ENCODE assay signal across 22 cellular contexts in the genomic region with DNA sequence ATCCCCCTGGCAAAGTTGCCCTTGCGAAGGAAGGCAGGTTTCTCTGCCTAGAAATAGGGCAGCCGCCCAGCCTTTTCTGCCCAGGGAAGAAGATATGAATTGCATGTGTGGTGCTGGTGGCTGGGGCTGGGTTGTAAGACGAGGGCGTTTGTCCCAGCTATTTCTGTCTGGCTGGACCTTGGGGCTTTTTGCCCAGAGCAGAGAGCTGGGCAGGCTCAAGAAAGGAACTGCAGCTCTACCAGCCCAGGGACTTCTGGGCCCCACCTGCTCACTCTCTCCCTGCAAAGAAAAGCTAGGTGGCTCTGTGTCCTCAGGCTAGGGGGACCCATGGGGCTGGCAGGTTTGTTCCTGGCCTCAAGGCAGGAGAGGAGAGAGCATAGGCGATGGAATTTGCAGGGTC. TPM values are rescaled to one million over a fixed set of nuclear protein-coding genes. Genes with fewer than 3 reads are reported as not detected.
"Had no signal": no experiment of that assay in that cellular context is flagged by ENCODE, and none has a peak within 500 bp of the region (broad histone marks: within the 10 kb centered on the region; RNA-seq: fewer than 3 reads in every experiment).

No MANE protein-coding gene starts in this region.

- H3K36me3 ChIP-seq: ascending aorta, upper lobe of left lung had no signal

- H3K27ac ChIP-seq: ascending aorta, foreskin keratinocyte, upper lobe of left lung, VCaP had no signal

- DNase-seq: activated CD4-positive, alpha-beta memory T cell treated with anti-CD3 and anti-CD28 coated beads, Interleukin-2, amount 10 ng/mL, durations not matched to agents 7 days and 5 days; activated CD4-positive, alpha-beta T cell treated with anti-CD3 and anti-CD28 coated beads, Interleukin-2, amount 10 ng/mL, durations not matched to agents 24 days and 14 days; activated gamma-delta T cell; effector memory CD4-positive, alpha-beta T cell; foreskin keratinocyte; glutamatergic neuron; hypothalamus; midbrain; nephron progenitor cell; nucleus accumbens; stimulated activated CD4-positive, alpha-beta T cell treated with anti-CD3 and anti-CD28 coated beads, Interleukin-4, amount 100 ng/mL, for 24 hours; stimulated activated naive CD4-positive, alpha-beta T cell treated with Interleukin-2 at 50 U/mL for 16 hours had no signal

- H3K4me3 ChIP-seq: ascending aorta, upper lobe of left lung had no signal

- ATAC-seq: activated CD4-positive, CD25-positive, alpha-beta regulatory T cell treated with anti-CD3 and anti-CD28 coated beads, Interleukin-2, amount 50 U/mL, for 24 hours; foreskin keratinocyte had no signal

- H3K27me3 ChIP-seq: ascending aorta, upper lobe of left lung had no signal

- H3K4me1 ChIP-seq: ascending aorta, foreskin keratinocyte, upper lobe of left lung had no signal

- H3K27ac Mint-ChIP-seq: activated CD4-positive, alpha-beta memory T cell treated with anti-CD3 and anti-CD28 coated beads, Interleukin-2, amount 10 ng/mL, durations not matched to agents 7 days and 5 days; activated CD4-positive, alpha-beta T cell treated with anti-CD3 and anti-CD28 coated beads, Interleukin-2, amount 10 ng/mL, durations not matched to agents 24 days and 14 days; activated naive CD4-positive, alpha-beta T cell treated with anti-CD3 and anti-CD28 coated beads, Interleukin-2, amount 50 U/mL, for 24 hours had no signal

- H3K4me1 Mint-ChIP-seq: activated CD4-positive, alpha-beta memory T cell treated with anti-CD3 and anti-CD28 coated beads, Interleukin-2, amount 10 ng/mL, durations not matched to agents 7 days and 5 days; activated CD4-positive, alpha-beta T cell treated with anti-CD3 and anti-CD28 coated beads, Interleukin-2, amount 10 ng/mL, durations not matched to agents 24 days and 14 days; activated naive CD4-positive, alpha-beta T cell treated with anti-CD3 and anti-CD28 coated beads, Interleukin-2, amount 50 U/mL, for 24 hours; central memory CD8-positive, alpha-beta T cell had no signal

- H3K4me3 Mint-ChIP-seq: activated CD4-positive, alpha-beta memory T cell treated with anti-CD3 and anti-CD28 coated beads, Interleukin-2, amount 10 ng/mL, durations not matched to agents 7 days and 5 days; activated CD4-positive, alpha-beta T cell treated with anti-CD3 and anti-CD28 coated beads, Interleukin-2, amount 10 ng/mL, durations not matched to agents 24 days and 14 days; activated naive CD4-positive, alpha-beta T cell treated with anti-CD3 and anti-CD28 coated beads, Interleukin-2, amount 50 U/mL, for 24 hours; central memory CD8-positive, alpha-beta T cell; nephron progenitor cell had no signal

RNA-seq across cellular contexts. Expression of gene CACNG1, which starts 0.6 kb away (rescaled TPM):
- total RNA-seq: activated CD4-positive, alpha-beta memory T cell treated with anti-CD3 and anti-CD28 coated beads, Interleukin-2, amount 10 ng/mL, durations not matched to agents 7 days and 5 days; activated CD4-positive, alpha-beta T cell treated with anti-CD3 and anti-CD28 coated beads, Interleukin-2, amount 10 ng/mL, durations not matched to agents 24 days and 14 days; ascending aorta; dermis microvascular lymphatic vessel endothelial cell; foreskin keratinocyte; liver; T-helper 2 cell treated with Interferon-gamma antibody and Interleukin-4, amounts not matched to agents 100 ng/mL and 5 ng/mL, for 36 hours had no signal
- polyA plus RNA-seq: esophagus, foreskin keratinocyte, liver had no signal
